Comparison of ENCODE assay signal across 17 cellular contexts in the genomic region with DNA sequence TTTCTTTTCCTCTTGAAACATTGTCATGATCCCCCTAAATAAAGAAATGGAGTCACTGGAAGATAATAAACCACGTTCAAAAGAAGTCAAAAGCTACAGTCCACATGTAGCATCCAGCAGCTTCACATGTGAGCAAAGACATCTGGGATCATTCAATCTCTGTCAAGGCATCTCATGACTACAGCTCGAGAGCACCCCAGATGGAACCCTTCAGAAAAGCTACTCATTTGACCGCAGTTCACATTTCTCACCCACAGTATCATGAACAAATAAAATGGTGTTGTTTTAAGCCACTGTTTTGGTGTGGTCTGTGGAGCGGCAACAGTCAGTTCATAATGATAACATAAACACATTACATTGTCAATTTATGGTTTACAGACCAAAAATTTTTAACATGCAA.
A peak's percentile ranks its signal among the peaks of the same experiment; 100 is the strongest.
DNase-seq lines count a peak whose midpoint lies in the region; ATAC-seq and TF ChIP-seq lines count a peak whose summit lies in the region.
"Had no signal": no experiment of that assay in that cellular context is flagged by ENCODE, and none has a peak within 500 bp of the region (broad histone marks: within the 10 kb centered on the region; RNA-seq: fewer than 3 reads in every experiment).

No MANE protein-coding gene starts in this region.

- DNase-seq in NCI-H82 (lab: John Stamatoyannopoulos, UW), result peak; percentile 1
- no peak for DNase-seq in NCI-H82 treated with DMSO at 0.1 percent for 48 hours (lab: John Stamatoyannopoulos, UW; ENCODE audit: unreplicated experiment)
- peak; percentile 15 for DNase-seq in SK-N-DZ (ENCODE audit: low spot score)
- peak; percentile 53 for DNase-seq in left kidney (ENCODE audit: low read depth, low spot score)
- DNase-seq in right atrium auricular region (ENCODE audit: low spot score), result no peak
- DNase-seq: C1 segment of cervical spinal cord; Calu3; CD4-positive, alpha-beta memory T cell; DMS79 treated with DMSO at 0.1 percent for 48 hours; GF-D8; H9 had no signal

- no peaks in the 10 kb centered on the region for H3K36me3 ChIP-seq in right atrium auricular region

- TF ChIP-seq CTCF in right atrium auricular region (IDR thresholded peaks at IDR 0.05), result no peak

- no peak overlapping the region for H3K4me3 ChIP-seq in right atrium auricular region
- H3K4me3 ChIP-seq: A549 had no signal

- H3K4me1 ChIP-seq in right atrium auricular region, result no peaks in the 10 kb centered on the region
- H3K4me1 ChIP-seq: A549 had no signal

- ATAC-seq in HG03159 (IDR thresholded peaks at IDR 0.05; ENCODE audit: unreplicated experiment) (no peak), HG03196 (IDR thresholded peaks at IDR 0.05; ENCODE audit: unreplicated experiment) (no peak), HG03432 (IDR thresholded peaks at IDR 0.05; ENCODE audit: unreplicated experiment) (no peak)
- ATAC-seq: HCT116 had no signal

- no peak overlapping the region for H3K27ac ChIP-seq in right atrium auricular region
- H3K27ac ChIP-seq: 22Rv1, A549 had no signal

- H3K27me3 ChIP-seq in right atrium auricular region, result no peaks in the 10 kb centered on the region

- peaks cover 0 to 3% of the 10 kb centered on the region in 2 donors for H3K9me3 ChIP-seq in right atrium auricular region
- H3K9me3 ChIP-seq: A549 had no signal

Comparison
In these comparisons a context has a peak if more than half of its experiments do, and no peak if none do; other contexts are left out.
1. DNase-seq: peak in NCI-H82 (single experiment), SK-N-DZ (single experiment) and left kidney (single experiment); none in NCI-H82 treated with DMSO at 0.1 percent for 48 hours (single experiment) and right atrium auricular region (single experiment).